ENCODE assay signal across 1 cellular context in the genomic region with DNA sequence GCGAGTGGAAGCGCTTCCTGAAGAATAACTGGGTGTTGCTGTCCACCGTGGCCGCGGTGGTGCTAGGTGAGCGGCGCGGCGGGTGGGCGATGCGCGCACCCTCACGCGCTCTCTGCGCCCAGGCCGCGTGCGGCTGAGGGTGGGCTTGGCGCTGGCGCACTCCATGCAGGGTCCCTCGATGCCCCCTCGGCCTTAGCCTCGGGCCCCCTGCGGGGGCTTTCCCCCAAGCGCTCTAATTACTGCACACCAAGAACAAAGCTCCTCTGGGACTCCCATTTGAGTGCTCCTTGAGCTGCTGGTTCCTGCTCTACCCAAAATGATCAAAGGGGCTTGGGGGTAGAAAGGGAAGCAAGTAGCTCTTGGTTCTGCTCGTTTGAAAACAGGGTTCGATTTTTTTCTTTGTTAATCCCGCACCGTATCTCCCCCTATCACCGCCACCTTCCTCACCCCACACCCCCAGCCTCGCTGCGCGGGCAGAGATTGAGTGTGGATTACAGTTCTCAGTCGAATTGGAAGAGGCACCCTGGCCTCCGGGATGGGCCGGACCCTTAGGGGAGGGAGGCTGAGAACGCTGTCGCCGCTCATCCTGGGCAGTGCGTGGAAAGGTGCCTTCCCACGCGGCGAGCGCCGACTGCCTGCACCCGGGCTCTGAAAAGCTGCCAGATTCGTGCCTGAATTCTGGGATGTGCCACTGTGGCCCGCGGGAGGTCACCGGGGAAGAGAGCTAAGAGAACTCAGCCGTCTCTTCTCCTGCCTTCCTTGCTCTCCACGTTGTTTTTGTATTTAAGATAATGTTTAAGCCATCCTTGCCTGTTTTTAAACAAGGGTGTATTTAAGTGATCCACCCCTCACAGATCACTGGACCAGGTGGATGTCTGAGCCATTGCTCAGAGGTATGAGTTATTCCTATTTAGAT.
TF ChIP-seq lines count a peak whose summit lies in the region.

No MANE protein-coding gene starts in this region.

TF ChIP-seq in IMR-90, 13 proteins besides CTCF, POLR2A, EP300 and RAD21 (continued from another document):
- TF ChIP-seq, protein P1, sequence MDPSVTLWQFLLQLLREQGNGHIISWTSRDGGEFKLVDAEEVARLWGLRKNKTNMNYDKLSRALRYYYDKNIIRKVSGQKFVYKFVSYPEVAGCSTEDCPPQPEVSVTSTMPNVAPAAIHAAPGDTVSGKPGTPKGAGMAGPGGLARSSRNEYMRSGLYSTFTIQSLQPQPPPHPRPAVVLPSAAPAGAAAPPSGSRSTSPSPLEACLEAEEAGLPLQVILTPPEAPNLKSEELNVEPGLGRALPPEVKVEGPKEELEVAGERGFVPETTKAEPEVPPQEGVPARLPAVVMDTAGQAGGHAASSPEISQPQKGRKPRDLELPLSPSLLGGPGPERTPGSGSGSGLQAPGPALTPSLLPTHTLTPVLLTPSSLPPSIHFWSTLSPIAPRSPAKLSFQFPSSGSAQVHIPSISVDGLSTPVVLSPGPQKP (IDR thresholded peaks at IDR 0.05; ENCODE audit: borderline replicate concordance, low read depth, low read length), result no peak
- no peak for TF ChIP-seq FOS (IDR thresholded peaks at IDR 0.05; ENCODE audit: low read depth, low read length)
- no peak for TF ChIP-seq RFX5 (IDR thresholded peaks at IDR 0.05; ENCODE audit: low read depth, low read length)
- no peak for TF ChIP-seq MAFK (IDR thresholded peaks at IDR 0.05; ENCODE audit: low read depth, low read length)
- TF ChIP-seq CHD1 (IDR thresholded peaks at IDR 0.05; ENCODE audit: low read depth, low read length), result no peak
- TF ChIP-seq MXI1 (IDR thresholded peaks at IDR 0.05; ENCODE audit: borderline replicate concordance, low read depth, low read length), result no peak
- no peak for TF ChIP-seq BHLHE40 (IDR thresholded peaks at IDR 0.05; ENCODE audit: low read depth, low read length)
- no peak for TF ChIP-seq CEBPB (IDR thresholded peaks at IDR 0.05; ENCODE audit: low read depth, low read length)
- TF ChIP-seq SMC3 (IDR thresholded peaks at IDR 0.05; ENCODE audit: low read depth, low read length), result no peak
- TF ChIP-seq RCOR1 (IDR thresholded peaks at IDR 0.05; ENCODE audit: insufficient replicate concordance, low read length), result no peak
- TF ChIP-seq, protein P2, sequence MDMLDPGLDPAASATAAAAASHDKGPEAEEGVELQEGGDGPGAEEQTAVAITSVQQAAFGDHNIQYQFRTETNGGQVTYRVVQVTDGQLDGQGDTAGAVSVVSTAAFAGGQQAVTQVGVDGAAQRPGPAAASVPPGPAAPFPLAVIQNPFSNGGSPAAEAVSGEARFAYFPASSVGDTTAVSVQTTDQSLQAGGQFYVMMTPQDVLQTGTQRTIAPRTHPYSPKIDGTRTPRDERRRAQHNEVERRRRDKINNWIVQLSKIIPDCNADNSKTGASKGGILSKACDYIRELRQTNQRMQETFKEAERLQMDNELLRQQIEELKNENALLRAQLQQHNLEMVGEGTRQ (IDR thresholded peaks at IDR 0.05; ENCODE audit: low read depth, low read length), result no peak
- TF ChIP-seq MAZ (IDR thresholded peaks at IDR 0.05; ENCODE audit: borderline replicate concordance, low read depth, low read length), result no peak
